In genomic region chr16:56425439-56425832, GRCh38 we compare ENCODE assay signal across 8 cellular contexts. TPM values are rescaled to one million over a fixed set of nuclear protein-coding genes. Genes with fewer than 3 reads are reported as not detected.
DNase-seq lines count a peak whose midpoint lies in the region; ATAC-seq and TF ChIP-seq lines count a peak whose summit lies in the region.

AMFR (minus strand) TSS chr16:56425545; CDS start chr16:56425327, 218 bp downstream.

- intact Hi-C loops in PC-3 (cut with micrococcal nuclease), result no loop called here
- intact Hi-C loops in activated T-helper 1 cell treated with anti-CD3 and anti-CD28 coated beads, Interleukin-12 subunit alpha, Interleukin-12 subunit beta, Interleukin-2, Interleukin-4 antibody, amounts not matched to agents 30 ng/mL and 10 ng/mL and 1 ng/mL, durations not matched to agents 14 hours and 24 hours and 36 hours (cut with micrococcal nuclease), result loop anchor here (1.0 kb wide), 2 partner anchors 26 to 257 kb away; partner anchors contain the start of genes MT1X, NUDT21 and OGFOD1
- intact Hi-C loops in naive thymus-derived CD4-positive, alpha-beta T cell (cut with micrococcal nuclease), result loop anchor here (1.0 to 10.0 kb wide), 8 partner anchors 17 to 1309 kb away; partner anchors contain the start of genes NUDT21 (in 2 of the 2), OGFOD1 (in 2 of the 2), BBS2 (in 1 of the 2) and GNAO1 (in 1 of the 2)

- H3K79me2 ChIP-seq in PC-3 (ENCODE audit: low read length) (peaks cover 46% of the 10 kb centered on the region), fibroblast of lung (ENCODE audit: control insufficient read depth, insufficient read depth, low read length) (peaks cover 43% of the 10 kb centered on the region)

- BruUV-seq in PC-3 (replicated peaks; lab: Mats Ljungman, UMichigan), result no TSS peak

- peak within 1 kb of the TSS; percentile 83 to 95 (median 93) for H3K27ac Mint-ChIP-seq in CD4-positive, CD25-positive, alpha-beta regulatory T cell
- peak within 1 kb of the TSS; percentile 85 for H3K27ac Mint-ChIP-seq in activated T-helper 1 cell treated with anti-CD3 and anti-CD28 coated beads, Interleukin-12 subunit alpha, Interleukin-12 subunit beta, Interleukin-2, Interleukin-4 antibody, amounts not matched to agents 30 ng/mL and 10 ng/mL and 1 ng/mL, durations not matched to agents 14 hours and 24 hours and 36 hours
- H3K27ac Mint-ChIP-seq in naive thymus-derived CD4-positive, alpha-beta T cell, result peak within 1 kb of the TSS; percentile 74 to 96 (median 94)

- H2AFZ ChIP-seq in PC-3 (ENCODE audit: low read length) (peak within 1 kb of the TSS; percentile 75), fibroblast of lung (ENCODE audit: low read length) (peak within 1 kb of the TSS; percentile 34)

- ATAC-seq in CD4-positive, CD25-positive, alpha-beta regulatory T cell (ENCODE audit: low read depth in 2 of 2), result peak; percentile 94 to 95
- ATAC-seq in GM19035 (IDR thresholded peaks at IDR 0.05; ENCODE audit: unreplicated experiment) (peak; percentile 77), HG03196 (IDR thresholded peaks at IDR 0.05; ENCODE audit: unreplicated experiment) (peak; percentile 80), PC-3 (peak; percentile 96)
- ATAC-seq in naive thymus-derived CD4-positive, alpha-beta T cell, result peak; percentile 97

- H3K9me3 Mint-ChIP-seq in CD4-positive, CD25-positive, alpha-beta regulatory T cell, result no peaks in the 10 kb centered on the region
- no peaks in the 10 kb centered on the region for H3K9me3 Mint-ChIP-seq in activated T-helper 1 cell treated with anti-CD3 and anti-CD28 coated beads, Interleukin-12 subunit alpha, Interleukin-12 subunit beta, Interleukin-2, Interleukin-4 antibody, amounts not matched to agents 30 ng/mL and 10 ng/mL and 1 ng/mL, durations not matched to agents 14 hours and 24 hours and 36 hours
- H3K9me3 Mint-ChIP-seq in naive thymus-derived CD4-positive, alpha-beta T cell, result no peaks in the 10 kb centered on the region

- POLR2A ChIA-PET in PC-3 (lab: Charles Lee; ENCODE audit: unreplicated experiment), result no interaction called here
- POLR2A ChIA-PET in naive thymus-derived CD4-positive, alpha-beta T cell (lab: Charles Lee), result interaction anchor here (0.9 to 1.3 kb wide), 2 partner anchors 19 to 26 kb away, joined by 4 to 5 read pairs; partner anchors contain the start of genes NUDT21 and OGFOD1

- H3K4me2 ChIP-seq in PC-3 (ENCODE audit: low read length) (peak within 1 kb of the TSS; percentile 87), fibroblast of lung (ENCODE audit: extremely low read depth, insufficient read depth, low read length) (peak within 1 kb of the TSS; percentile 80)

- H3K36me3 ChIP-seq in CD4-positive, CD25-positive, alpha-beta regulatory T cell (ENCODE audit: control insufficient read depth, insufficient read depth, low read length), result peaks cover 3% of the 10 kb centered on the region
- H3K36me3 ChIP-seq in PC-3 (ENCODE audit: low read depth, low read length), result no peaks in the 10 kb centered on the region; the same call in 1 of the 2 replicates
- H3K36me3 ChIP-seq in fibroblast of lung (ENCODE audit: control insufficient read depth, insufficient read depth, low read length), result no peaks in the 10 kb centered on the region
- H3K36me3 ChIP-seq in naive thymus-derived CD4-positive, alpha-beta T cell (ENCODE audit: control insufficient read depth in 2 of 3, insufficient read depth in 3 of 3, low read length in 3 of 3), result peaks cover 0 to under 1% (median 0%) of the 10 kb centered on the region in 3 experiments

- CTCF ChIA-PET in PC-3 (lab: Charles Lee), result no interaction called here
- CTCF ChIA-PET in naive thymus-derived CD4-positive, alpha-beta T cell (lab: Charles Lee), result no interaction called here

- peaks cover 1% of the 10 kb centered on the region for H3K36me3 Mint-ChIP-seq in CD4-positive, CD25-positive, alpha-beta regulatory T cell
- H3K36me3 Mint-ChIP-seq in activated T-helper 1 cell treated with anti-CD3 and anti-CD28 coated beads, Interleukin-12 subunit alpha, Interleukin-12 subunit beta, Interleukin-2, Interleukin-4 antibody, amounts not matched to agents 30 ng/mL and 10 ng/mL and 1 ng/mL, durations not matched to agents 14 hours and 24 hours and 36 hours (ENCODE audit: low read depth), result peaks cover 5% of the 10 kb centered on the region
- peaks cover 0 to 8% (median 3%) of the 10 kb centered on the region in 5 donors for H3K36me3 Mint-ChIP-seq in naive thymus-derived CD4-positive, alpha-beta T cell

- H3K4me3 Mint-ChIP-seq in CD4-positive, CD25-positive, alpha-beta regulatory T cell, result peak within 1 kb of the TSS; percentile 90 to 97 (median 94)
- peak within 1 kb of the TSS; percentile 98 for H3K4me3 Mint-ChIP-seq in activated T-helper 1 cell treated with anti-CD3 and anti-CD28 coated beads, Interleukin-12 subunit alpha, Interleukin-12 subunit beta, Interleukin-2, Interleukin-4 antibody, amounts not matched to agents 30 ng/mL and 10 ng/mL and 1 ng/mL, durations not matched to agents 14 hours and 24 hours and 36 hours
- H3K4me3 Mint-ChIP-seq in naive thymus-derived CD4-positive, alpha-beta T cell, result peak within 1 kb of the TSS; percentile 95 to 100 (median 98)

- no peaks in the 10 kb centered on the region for H3K9me3 ChIP-seq in CD4-positive, CD25-positive, alpha-beta regulatory T cell (ENCODE audit: control insufficient read depth in 2 of 2, low read length in 2 of 2)
- H3K9me3 ChIP-seq in PC-3 (ENCODE audit: low read length), result no peaks in the 10 kb centered on the region
- no peaks in the 10 kb centered on the region for H3K9me3 ChIP-seq in fibroblast of lung (ENCODE audit: control insufficient read depth, insufficient read depth, low read depth, low read length)
- no peaks in the 10 kb centered on the region for H3K9me3 ChIP-seq in naive thymus-derived CD4-positive, alpha-beta T cell (ENCODE audit: control insufficient read depth in 2 of 3, low read length in 3 of 3)

- H3K4me3 ChIP-seq in CD4-positive, CD25-positive, alpha-beta regulatory T cell (ENCODE audit: low read depth, low read length), result peak within 1 kb of the TSS; percentile 94
- H3K4me3 ChIP-seq in PC-3 (ENCODE audit: low read length) (peak within 1 kb of the TSS; percentile 69), fibroblast of lung (replicated peaks in 1 of 4; ENCODE audit: control extremely low read depth in 1 of 4, insufficient read depth in 1 of 4, low read depth in 3 of 4, low read length in 4 of 4) (peak within 1 kb of the TSS; percentile 78 to 89 (median 80))
- H3K4me3 ChIP-seq in naive thymus-derived CD4-positive, alpha-beta T cell (ENCODE audit: low read length), result peak within 1 kb of the TSS; percentile 73

- DNase-seq in CD4-positive, CD25-positive, alpha-beta regulatory T cell, result peak; percentile 65 to 87 (median 75)
- peak; percentile 82 for DNase-seq in PC-3
- DNase-seq in activated T-helper 1 cell treated with anti-CD3 and anti-CD28 coated beads, Interleukin-12 subunit alpha, Interleukin-12 subunit beta, Interleukin-2, Interleukin-4 antibody, amounts not matched to agents 30 ng/mL and 10 ng/mL and 1 ng/mL, durations not matched to agents 14 hours and 24 hours and 36 hours (ENCODE audit: low spot score), result peak; percentile 73
- peak; percentile 79 to 80 for DNase-seq in fibroblast of lung (ENCODE audit: low read depth in 2 of 2)
- peak; percentile 57 to 86 (median 68) for DNase-seq in naive thymus-derived CD4-positive, alpha-beta T cell
- peak; percentile 40 to 69 (median 52) for DNase-seq in stimulated activated naive CD4-positive, alpha-beta T cell (lab: John Stamatoyannopoulos, UW)

- H3K4me1 Mint-ChIP-seq in CD4-positive, CD25-positive, alpha-beta regulatory T cell, result peaks cover 40 to 42% (median 41%) of the 10 kb centered on the region in 4 donors
- H3K4me1 Mint-ChIP-seq in activated T-helper 1 cell treated with anti-CD3 and anti-CD28 coated beads, Interleukin-12 subunit alpha, Interleukin-12 subunit beta, Interleukin-2, Interleukin-4 antibody, amounts not matched to agents 30 ng/mL and 10 ng/mL and 1 ng/mL, durations not matched to agents 14 hours and 24 hours and 36 hours (ENCODE audit: low read depth), result peaks cover 35% of the 10 kb centered on the region
- peaks cover 32 to 45% (median 40%) of the 10 kb centered on the region in 7 donors for H3K4me1 Mint-ChIP-seq in naive thymus-derived CD4-positive, alpha-beta T cell

- H3K27me3 Mint-ChIP-seq in CD4-positive, CD25-positive, alpha-beta regulatory T cell, result no peaks in the 10 kb centered on the region
- H3K27me3 Mint-ChIP-seq in activated T-helper 1 cell treated with anti-CD3 and anti-CD28 coated beads, Interleukin-12 subunit alpha, Interleukin-12 subunit beta, Interleukin-2, Interleukin-4 antibody, amounts not matched to agents 30 ng/mL and 10 ng/mL and 1 ng/mL, durations not matched to agents 14 hours and 24 hours and 36 hours (ENCODE audit: insufficient read depth), result peaks cover 4% of the 10 kb centered on the region
- no peaks in the 10 kb centered on the region for H3K27me3 Mint-ChIP-seq in naive thymus-derived CD4-positive, alpha-beta T cell

- no peaks in the 10 kb centered on the region for H3K9me2 ChIP-seq in PC-3 (replicated peaks; ENCODE audit: low read length)

- H3K4me1 ChIP-seq in CD4-positive, CD25-positive, alpha-beta regulatory T cell (ENCODE audit: control insufficient read depth, insufficient read depth, low read length, poor library complexity, severe bottlenecking), result peaks cover 29% of the 10 kb centered on the region
- H3K4me1 ChIP-seq in PC-3 (ENCODE audit: insufficient read depth, low read length) (peaks cover 29% of the 10 kb centered on the region), fibroblast of lung (ENCODE audit: control insufficient read depth, extremely low read depth, insufficient read depth, low read length) (peaks cover 3% of the 10 kb centered on the region)
- peaks cover 6 to 8% of the 10 kb centered on the region in 2 donors for H3K4me1 ChIP-seq in naive thymus-derived CD4-positive, alpha-beta T cell (ENCODE audit: control insufficient read depth in 2 of 2, insufficient read depth in 2 of 2, low read length in 2 of 2)

- H3K9ac ChIP-seq in PC-3 (ENCODE audit: low read length), result peak within 1 kb of the TSS; percentile 77
- peak within 1 kb of the TSS; percentile 88 for H3K9ac ChIP-seq in fibroblast of lung (ENCODE audit: insufficient read depth, low read length)

- peak within 1 kb of the TSS; percentile 68 for H3K27ac ChIP-seq in CD4-positive, CD25-positive, alpha-beta regulatory T cell (ENCODE audit: insufficient read depth, low read length, poor library complexity, severe bottlenecking)
- no peak within 1 kb of the TSS for H3K27ac ChIP-seq in PC-3 (ENCODE audit: low read length)
- peak within 1 kb of the TSS; percentile 58 for H3K27ac ChIP-seq in fibroblast of lung (ENCODE audit: insufficient read depth, low read length)
- peak within 1 kb of the TSS; percentile 82 for H3K27ac ChIP-seq in naive thymus-derived CD4-positive, alpha-beta T cell (ENCODE audit: low read depth, low read length)

- no peaks in the 10 kb centered on the region for H3K27me3 ChIP-seq in CD4-positive, CD25-positive, alpha-beta regulatory T cell (ENCODE audit: control insufficient read depth, insufficient read depth, low read length)
- H3K27me3 ChIP-seq in PC-3 (ENCODE audit: low read length) (no peaks in the 10 kb centered on the region), fibroblast of lung (ENCODE audit: control insufficient read depth, insufficient read depth, low read length) (no peaks in the 10 kb centered on the region)
- H3K27me3 ChIP-seq in naive thymus-derived CD4-positive, alpha-beta T cell (ENCODE audit: control insufficient read depth in 2 of 2, insufficient read depth in 2 of 2, low read length in 2 of 2), result no peaks in the 10 kb centered on the region

- TF ChIP-seq CTCF in PC-3 (conservative IDR thresholded peaks at IDR 0.05; ENCODE audit: low read depth, low read length) (no peak), fibroblast of lung (conservative IDR thresholded peaks at IDR 0.05 in 1 of 2, IDR thresholded peaks at IDR 0.05 in 1 of 2; ENCODE audit: low read depth in 1 of 2, low read length in 2 of 2) (peak; percentile 1 to 32)

- peaks cover 3% of the 10 kb centered on the region for H3F3A ChIP-seq in PC-3 (ENCODE audit: low read length, unreplicated experiment)

- H4K20me1 ChIP-seq in PC-3 (ENCODE audit: low read length), result peaks cover 15% of the 10 kb centered on the region; the same call in 1 of the 2 replicates
- H4K20me1 ChIP-seq in fibroblast of lung (ENCODE audit: control insufficient read depth, extremely low read depth, insufficient read depth, low read length), result no peaks in the 10 kb centered on the region

RNA-seq across cellular contexts. Expression of gene AMFR, which starts in this region (rescaled TPM):
- 77.3 TPM for total RNA-seq in CD4-positive, CD25-positive, alpha-beta regulatory T cell
- 10 to 100 TPM; 21.1 to 60.4 (median 44.0) TPM for polyA plus RNA-seq in CD4-positive, CD25-positive, alpha-beta regulatory T cell
- 98.9 and 107 TPM in 2 replicates for total RNA-seq in PC-3 (2014; rRNA removed)
- total RNA-seq in activated T-helper 1 cell treated with anti-CD3 and anti-CD28 coated beads, Interleukin-12 subunit alpha, Interleukin-12 subunit beta, Interleukin-2, Interleukin-4 antibody, amounts not matched to agents 30 ng/mL and 10 ng/mL and 1 ng/mL, durations not matched to agents 14 hours and 24 hours and 36 hours, result 57.2 and 64.3 TPM in 2 replicates
- 350 and 413 TPM in 2 replicates for total RNA-seq in fibroblast of lung
- polyA plus RNA-seq in fibroblast of lung, result 75.9 and 76.1 TPM in 2 replicates
- 74.2 and 82.1 TPM in 2 replicates for polyA plus RNA-seq in fibroblast of lung (2012)
- polyA minus RNA-seq in fibroblast of lung (ENCODE audit: low replicate concordance), result 873 and 979 TPM in 2 replicates
- 10 to 100 TPM; 45.5 to 83.3 (median 62.0) TPM for total RNA-seq in naive thymus-derived CD4-positive, alpha-beta T cell
- 10 to 100 TPM; 35.7 to 37.2 TPM for polyA plus RNA-seq in naive thymus-derived CD4-positive, alpha-beta T cell
